In the genomic region with DNA sequence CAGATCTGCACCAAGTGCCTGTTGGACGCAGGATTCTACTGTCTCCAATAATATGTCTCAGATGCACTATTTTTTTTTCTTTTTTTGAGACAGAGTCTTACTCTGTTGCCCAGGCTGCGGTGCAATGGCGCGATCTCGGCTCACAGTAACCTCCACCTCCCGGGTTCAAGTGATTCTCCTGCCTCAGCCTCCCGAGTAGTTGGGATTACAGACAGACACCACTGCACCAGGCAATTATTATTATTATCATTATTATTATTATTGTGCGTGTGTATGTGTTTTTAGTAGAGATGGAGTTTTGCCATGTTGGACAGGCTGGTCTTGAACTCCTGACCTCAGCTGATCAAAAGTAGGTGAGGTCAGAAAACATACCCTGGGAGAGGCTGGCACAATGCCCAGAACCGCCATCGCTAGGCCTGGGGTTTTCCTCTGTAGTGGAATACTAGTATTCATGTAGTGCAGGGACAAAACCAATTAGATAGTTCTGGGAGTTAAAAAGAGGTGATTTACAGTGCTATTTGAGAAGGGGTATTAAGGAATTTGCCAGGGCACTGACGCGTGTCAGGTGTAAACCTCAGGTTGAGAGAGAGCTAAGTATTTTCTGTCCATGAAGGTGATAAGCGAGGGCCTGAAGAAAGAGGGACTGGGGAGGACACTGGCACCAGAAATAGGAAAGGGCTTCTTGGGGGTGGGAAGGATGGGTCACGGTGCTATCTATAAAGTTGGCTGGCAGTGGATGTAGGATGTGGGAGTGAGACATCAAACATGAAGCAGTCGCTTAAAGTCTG, we compare ENCODE assay signal across 8 cellular contexts. TPM values are rescaled to one million over a fixed set of nuclear protein-coding genes. Genes with fewer than 3 reads are reported as not detected.
A peak's percentile ranks its signal among the peaks of the same experiment; 100 is the strongest.
DNase-seq lines count a peak whose midpoint lies in the region; ATAC-seq and TF ChIP-seq lines count a peak whose summit lies in the region.
"Not testable (repeated sequence)": the region's sequence is repeated elsewhere in the genome, so short reads cannot be mapped to it uniquely, and the experiment has no call there.

No MANE protein-coding gene starts in this region.

- TF ChIP-seq RAD21 in SK-N-SH (IDR thresholded peaks at IDR 0.05; ENCODE audit: low read length): not testable (repeated sequence)

- 64% methylated on average over 15 of the region's 15 CpGs for WGBS in SK-N-SH (ENCODE audit: low lambda C conversion rate)

- peak overlapping the region; percentile 67 for H3K4me2 ChIP-seq in SK-N-SH

- not testable (repeated sequence) for H3K27ac ChIP-seq in CD4-positive, CD25-positive, alpha-beta regulatory T cell (ENCODE audit: insufficient read depth, low read length, poor library complexity, severe bottlenecking)
- H3K27ac ChIP-seq in SK-N-SH (ENCODE audit: low read depth in 2 of 2, low read length in 1 of 2): peak overlapping the region in 1 of 2 experiments; percentile 53; a peak in 2 of 4 replicates

- H3K27me3 Mint-ChIP-seq in CD4-positive, CD25-positive, alpha-beta regulatory T cell: peaks cover 10% of the 10 kb centered on the region
- peaks cover 12% of the 10 kb centered on the region for H3K27me3 Mint-ChIP-seq in activated CD8-positive, alpha-beta memory T cell treated with anti-CD3 and anti-CD28 coated beads, Interleukin-2, amount 10 ng/mL, durations not matched to agents 7 days and 5 days
- H3K27me3 Mint-ChIP-seq in memory B cell: not testable (repeated sequence)

- H3K36me3 ChIP-seq in CD4-positive, CD25-positive, alpha-beta regulatory T cell (ENCODE audit: control insufficient read depth, insufficient read depth, low read length); SK-N-SH (replicated peaks in 1 of 2; ENCODE audit: control insufficient read depth in 1 of 2, insufficient read depth in 2 of 2, low read length in 1 of 2): not testable (repeated sequence)

- TF ChIP-seq EP300 in SK-N-SH (IDR thresholded peaks at IDR 0.05; ENCODE audit: borderline replicate concordance in 1 of 2, low read depth in 1 of 2, low read length in 1 of 2): not testable (repeated sequence)

- H3K9me3 ChIP-seq in CD4-positive, CD25-positive, alpha-beta regulatory T cell (ENCODE audit: control insufficient read depth in 2 of 2, low read length in 2 of 2); SK-N-SH: not testable (repeated sequence)

- TF ChIP-seq CTCF in SK-N-SH (IDR thresholded peaks at IDR 0.05): not testable (repeated sequence)

- H3K9ac ChIP-seq in SK-N-SH: not testable (repeated sequence)

- not testable (repeated sequence) for H3K9me3 Mint-ChIP-seq in CD4-positive, CD25-positive, alpha-beta regulatory T cell; activated CD8-positive, alpha-beta memory T cell treated with anti-CD3 and anti-CD28 coated beads, Interleukin-2, amount 10 ng/mL, durations not matched to agents 7 days and 5 days (ENCODE audit: low read depth); memory B cell

- H3K79me2 ChIP-seq in SK-N-SH (ENCODE audit: insufficient read depth): not testable (repeated sequence)

- not testable (repeated sequence) for H3K4me1 ChIP-seq in CD4-positive, CD25-positive, alpha-beta regulatory T cell (ENCODE audit: control insufficient read depth, insufficient read depth, low read length, poor library complexity, severe bottlenecking); SK-N-SH (ENCODE audit: control insufficient read depth in 1 of 2, insufficient read depth in 2 of 2, low read depth in 1 of 2, low read length in 1 of 2)

- DNase-seq in CD4-positive, CD25-positive, alpha-beta regulatory T cell; SK-N-SH; activated CD8-positive, alpha-beta memory T cell treated with anti-CD3 and anti-CD28 coated beads, Interleukin-2, amount 10 ng/mL, durations not matched to agents 7 days and 5 days: not testable (repeated sequence)
- DNase-seq in HT-29 (ENCODE audit: low spot score) (peak; percentile 27), NCI-H446 treated with DMSO at 0.1 percent for 48 hours (lab: John Stamatoyannopoulos, UW) (peak; percentile 71), memory B cell (ENCODE audit: low spot score in 2 of 2) (peak; percentile 29 to 53)
- DNase-seq in central memory CD4-positive, alpha-beta T cell: peak; percentile 19
- DNase-seq in stimulated activated CD4-positive, alpha-beta T cell treated with anti-CD3 and anti-CD28 coated beads, Interleukin-4, amount 100 ng/mL, for 24 hours: peak; percentile 52

- H3K27me3 ChIP-seq in CD4-positive, CD25-positive, alpha-beta regulatory T cell (ENCODE audit: control insufficient read depth, insufficient read depth, low read length); SK-N-SH (ENCODE audit: insufficient read depth): not testable (repeated sequence)

- not testable (repeated sequence) for H3K27ac Mint-ChIP-seq in CD4-positive, CD25-positive, alpha-beta regulatory T cell; activated CD8-positive, alpha-beta memory T cell treated with anti-CD3 and anti-CD28 coated beads, Interleukin-2, amount 10 ng/mL, durations not matched to agents 7 days and 5 days; memory B cell

- H3K4me3 ChIP-seq in CD4-positive, CD25-positive, alpha-beta regulatory T cell (ENCODE audit: low read depth, low read length): peak overlapping the region; percentile 7
- peak overlapping the region in 1 of 2 experiments; percentile 19; a peak in 1 of 4 replicates for H3K4me3 ChIP-seq in SK-N-SH (ENCODE audit: low read depth in 2 of 2, low read length in 1 of 2)

- ATAC-seq in CD4-positive, CD25-positive, alpha-beta regulatory T cell (ENCODE audit: low read depth in 2 of 2); memory B cell (ENCODE audit: low read depth): not testable (repeated sequence)
- ATAC-seq in activated CD8-positive, alpha-beta memory T cell treated with anti-CD3 and anti-CD28 coated beads, Interleukin-2, amount 10 ng/mL, durations not matched to agents 7 days and 5 days: peak; percentile 22

- not testable (repeated sequence) for H3K36me3 Mint-ChIP-seq in CD4-positive, CD25-positive, alpha-beta regulatory T cell; activated CD8-positive, alpha-beta memory T cell treated with anti-CD3 and anti-CD28 coated beads, Interleukin-2, amount 10 ng/mL, durations not matched to agents 7 days and 5 days; memory B cell

- CTCF ChIA-PET in SK-N-SH (lab: Yijun Ruan, JAX); activated CD8-positive, alpha-beta memory T cell treated with anti-CD3 and anti-CD28 coated beads, Interleukin-2, amount 10 ng/mL, durations not matched to agents 7 days and 5 days (lab: Charles Lee): not testable (repeated sequence)

- not testable (repeated sequence) for H2AFZ ChIP-seq in SK-N-SH (ENCODE audit: low read depth)

- not testable (repeated sequence) for H3K4me1 Mint-ChIP-seq in CD4-positive, CD25-positive, alpha-beta regulatory T cell; activated CD8-positive, alpha-beta memory T cell treated with anti-CD3 and anti-CD28 coated beads, Interleukin-2, amount 10 ng/mL, durations not matched to agents 7 days and 5 days; memory B cell

- H3K4me3 Mint-ChIP-seq in CD4-positive, CD25-positive, alpha-beta regulatory T cell; activated CD8-positive, alpha-beta memory T cell treated with anti-CD3 and anti-CD28 coated beads, Interleukin-2, amount 10 ng/mL, durations not matched to agents 7 days and 5 days; memory B cell: not testable (repeated sequence)

- H4K20me1 ChIP-seq in SK-N-SH (ENCODE audit: insufficient read depth): not testable (repeated sequence)

- H3F3A ChIP-seq in SK-N-SH (replicated peaks; ENCODE audit: insufficient read depth): not testable (repeated sequence)

- not testable (repeated sequence) for H3K9me2 ChIP-seq in SK-N-SH

- POLR2A ChIA-PET in SK-N-SH (lab: Yijun Ruan, JAX): interaction anchor here (1.1 kb wide), 1 partner anchor 132 kb away, joined by 4 read pairs; no protein-coding TSS in a partner anchor

RNA-seq across cellular contexts. Expression of gene RNU1-1, which starts 1.3 kb away (rescaled TPM):
- total RNA-seq in CD4-positive, CD25-positive, alpha-beta regulatory T cell: 3,278 TPM
- polyA plus RNA-seq in CD4-positive, CD25-positive, alpha-beta regulatory T cell: 10 to 100 TPM in 1 of 4 donors, not detected in 3; 23.7 TPM
- under 0.01 TPM in 2 replicates for total RNA-seq in HT-29 (2014; rRNA removed; shearing (Covaris generic))
- polyA plus RNA-seq in SK-N-SH (2012; rRNA removed): not detected in 2 replicates
- polyA plus RNA-seq in SK-N-SH (2012; cell fraction: cytosol; rRNA removed): not detected in 2 replicates
- polyA plus RNA-seq in SK-N-SH (2012; cell fraction: nucleus; rRNA removed): not detected in 2 replicates
- 1,000 to 10,000 TPM in 1 of 2 experiments, 100 to 1,000 TPM in 1; 922 to 3,744 TPM for total RNA-seq in activated CD8-positive, alpha-beta memory T cell treated with anti-CD3 and anti-CD28 coated beads, Interleukin-2, amount 10 ng/mL, durations not matched to agents 7 days and 5 days

Comparison
In these comparisons a context has a peak if more than half of its experiments do, and no peak if none do; other contexts are left out.
1. RNA of gene RNU1-1, which starts 1.3 kb away (total RNA-seq): 922 to 3,744 TPM in activated CD8-positive, alpha-beta memory T cell treated with anti-CD3 and anti-CD28 coated beads, Interleukin-2, amount 10 ng/mL, durations not matched to agents 7 days and 5 days and 3,278 TPM in CD4-positive, CD25-positive, alpha-beta regulatory T cell (single experiment); under 0.01 TPM in HT-29; every median in the first group is over 100 times any median in the second.